ENCODE assay signal across 1 cellular context in genomic region chr18:59189746-59190145, GRCh38.
TF ChIP-seq lines count a peak whose summit lies in the region.

No MANE protein-coding gene starts in this region.

TF ChIP-seq in H1, 55 proteins besides CTCF, POLR2A, EP300 and RAD21 (continued from another document):
- no peak for TF ChIP-seq TBP (IDR thresholded peaks at IDR 0.05; ENCODE audit: low read depth, low read length)
- no peak for TF ChIP-seq CREB1 (IDR thresholded peaks at IDR 0.05)
